ENCODE assay signal across 21 cellular contexts in genomic region chr15:56102401-56102800, GRCh38.
A peak's percentile ranks its signal among the peaks of the same experiment; 100 is the strongest.
DNase-seq lines count a peak whose midpoint lies in the region; ATAC-seq and TF ChIP-seq lines count a peak whose summit lies in the region.
"Had no signal": no experiment of that assay in that cellular context is flagged by ENCODE, and none has a peak within 500 bp of the region (broad histone marks: within the 10 kb centered on the region; RNA-seq: fewer than 3 reads in every experiment).

No MANE protein-coding gene starts in this region.

- ATAC-seq in GM21723 (IDR thresholded peaks at IDR 0.05; ENCODE audit: unreplicated experiment) = no peak
- ATAC-seq in stimulated activated effector memory CD8-positive, alpha-beta T cell treated with anti-CD3 and anti-CD28 coated beads, Interleukin-12 subunit alpha, Interleukin-12 subunit beta, amount 100 ng/mL, for 72 hours = no peak

- WGBS in adrenal gland, 4 donors = 62 to 66% (median 63%) methylated on average over 3 of the region's 3 CpGs
- WGBS in esophagus muscularis mucosa = 50% methylated on average over 3 of the region's 3 CpGs

- no peaks in the 10 kb centered on the region for H3K4me1 Mint-ChIP-seq in stimulated activated effector memory CD8-positive, alpha-beta T cell treated with anti-CD3 and anti-CD28 coated beads, Interleukin-12 subunit alpha, Interleukin-12 subunit beta, amount 100 ng/mL, for 72 hours

- H3K27ac ChIP-seq in adrenal gland = peak overlapping the region in 3 of 5 donors; percentile 2 to 73 (median 42)
- peak overlapping the region in 3 of 4 donors; percentile 3 to 37 (median 17) for H3K27ac ChIP-seq in esophagus muscularis mucosa (replicated peaks in 1 of 4)
- H3K27ac ChIP-seq in layer of hippocampus (ENCODE audit: low read depth, low read length) = peak overlapping the region; percentile 11
- peak overlapping the region; percentile 65 for H3K27ac ChIP-seq in skeletal muscle tissue (ENCODE audit: low read depth, low read length)
- H3K27ac ChIP-seq: HL-60, RWPE1 had no signal

- DNase-seq in adrenal gland = peak in 5 of 7 donors; percentile 31 to 70 (median 36)
- DNase-seq in esophagus muscularis mucosa (ENCODE audit: extremely low spot score) = no peak
- DNase-seq in NCI-H1105 treated with DMSO at 0.1 percent for 48 hours (lab: John Stamatoyannopoulos, UW) = no peak
- no peak for DNase-seq in dedifferentiated amniotic fluid mesenchymal stem cell (ENCODE audit: extremely low spot score)
- DNase-seq in stimulated activated effector memory CD8-positive, alpha-beta T cell treated with anti-CD3 and anti-CD28 coated beads, Interleukin-12 subunit alpha, Interleukin-12 subunit beta, amount 100 ng/mL, for 72 hours (ENCODE audit: low spot score in 2 of 2) = no peak
- DNase-seq: ACHN; Calu3; CD4-positive, CD25-positive, alpha-beta regulatory T cell; DMS79; GDM1; HFFc6; NCI-H146; NCI-H2227 treated with DMSO at 0.1 percent for 48 hours; NCI-H69; NK-92 treated with Interleukin-12 subunit alpha and Interleukin-12 subunit beta, amount 100 ng/mL, for 24 hours; OCI-M1 had no signal

- H3K27me3 ChIP-seq in adrenal gland (no peaks in the 10 kb centered on the region), esophagus muscularis mucosa (no peaks in the 10 kb centered on the region), layer of hippocampus (ENCODE audit: control insufficient read depth, insufficient read depth, low read length) (no peaks in the 10 kb centered on the region), skeletal muscle tissue (ENCODE audit: control insufficient read depth in 3 of 3, insufficient read depth in 3 of 3, low read length in 3 of 3) (no peaks in the 10 kb centered on the region)

- H3K4me3 ChIP-seq in adrenal gland = no peak overlapping the region
- no peak overlapping the region for H3K4me3 ChIP-seq in esophagus muscularis mucosa
- H3K4me3 ChIP-seq in skeletal muscle tissue (ENCODE audit: low read length in 3 of 3) = no peak overlapping the region

- TF ChIP-seq POLR2A in adrenal gland (IDR thresholded peaks at IDR 0.05) (no peak), esophagus muscularis mucosa (IDR thresholded peaks at IDR 0.05; ENCODE audit: low read depth) (no peak)

- H3K36me3 ChIP-seq in adrenal gland (replicated peaks in 1 of 2) (peaks cover 0 to 7% of the 10 kb centered on the region in 2 donors), esophagus muscularis mucosa (peaks cover 0 to 10% (median 2%) of the 10 kb centered on the region in 4 donors), skeletal muscle tissue (ENCODE audit: control insufficient read depth in 3 of 3, insufficient read depth in 3 of 3, low read length in 3 of 3) (peaks cover under 1 to 4% (median 2%) of the 10 kb centered on the region in 3 donors)

- no peak overlapping the region for H3K4me3 Mint-ChIP-seq in stimulated activated effector memory CD8-positive, alpha-beta T cell treated with anti-CD3 and anti-CD28 coated beads, Interleukin-12 subunit alpha, Interleukin-12 subunit beta, amount 100 ng/mL, for 72 hours
- H3K4me3 Mint-ChIP-seq: CD4-positive, CD25-positive, alpha-beta regulatory T cell; HFFc6 had no signal

- TF ChIP-seq EP300 in esophagus muscularis mucosa (IDR thresholded peaks at IDR 0.05) = no peak

- peaks cover 11 to 19% of the 10 kb centered on the region in 2 donors for H3K4me1 ChIP-seq in adrenal gland (replicated peaks in 1 of 2)
- H3K4me1 ChIP-seq in esophagus muscularis mucosa = peaks cover 4 to 20% (median 13%) of the 10 kb centered on the region in 4 donors
- H3K4me1 ChIP-seq in skeletal muscle tissue (ENCODE audit: control insufficient read depth in 3 of 3, insufficient read depth in 3 of 3, low read length in 3 of 3) = peaks cover 19 to 31% (median 26%) of the 10 kb centered on the region in 3 donors

- H3K9me3 Mint-ChIP-seq in stimulated activated effector memory CD8-positive, alpha-beta T cell treated with anti-CD3 and anti-CD28 coated beads, Interleukin-12 subunit alpha, Interleukin-12 subunit beta, amount 100 ng/mL, for 72 hours = no peaks in the 10 kb centered on the region
- H3K9me3 Mint-ChIP-seq: CD4-positive, CD25-positive, alpha-beta regulatory T cell; HFFc6 had no signal

- TF ChIP-seq CTCF in adrenal gland (IDR thresholded peaks at IDR 0.05) (no peak), esophagus muscularis mucosa (IDR thresholded peaks at IDR 0.05) (no peak)

- H3K9me3 ChIP-seq in adrenal gland (replicated peaks in 1 of 3) (no peaks in the 10 kb centered on the region), esophagus muscularis mucosa (no peaks in the 10 kb centered on the region), skeletal muscle tissue (ENCODE audit: control insufficient read depth in 3 of 3, low read length in 3 of 3) (no peaks in the 10 kb centered on the region)

- no peak overlapping the region for H3K27ac Mint-ChIP-seq in stimulated activated effector memory CD8-positive, alpha-beta T cell treated with anti-CD3 and anti-CD28 coated beads, Interleukin-12 subunit alpha, Interleukin-12 subunit beta, amount 100 ng/mL, for 72 hours
- H3K27ac Mint-ChIP-seq: CD4-positive, CD25-positive, alpha-beta regulatory T cell; HFFc6 had no signal

- H3K9ac ChIP-seq in skeletal muscle tissue (ENCODE audit: low read depth in 1 of 3, low read length in 3 of 3) = peak overlapping the region in 2 of 3 donors; percentile 28 to 30

- intact Hi-C loops in adrenal gland (cut with DNase I) (loop anchor here in 1 of 2 donors (10.0 kb wide), 1 partner anchor 142 kb away; the partner anchor contains the start of gene RFX7), esophagus muscularis mucosa (cut with DNase I) (no loop called here)

- H3K36me3 Mint-ChIP-seq in stimulated activated effector memory CD8-positive, alpha-beta T cell treated with anti-CD3 and anti-CD28 coated beads, Interleukin-12 subunit alpha, Interleukin-12 subunit beta, amount 100 ng/mL, for 72 hours = peaks cover 36% of the 10 kb centered on the region

Comparison
In these comparisons a context has a peak if more than half of its experiments do, and no peak if none do; other contexts are left out.
1. DNase-seq: peak in adrenal gland (5 of 7); none in esophagus muscularis mucosa (single experiment), NCI-H1105 treated with DMSO at 0.1 percent for 48 hours (single experiment), dedifferentiated amniotic fluid mesenchymal stem cell (single experiment) and stimulated activated effector memory CD8-positive, alpha-beta T cell treated with anti-CD3 and anti-CD28 coated beads, Interleukin-12 subunit alpha, Interleukin-12 subunit beta, amount 100 ng/mL, for 72 hours (0 of 2).
2. H3K27ac ChIP-seq: peak in every context shown above with its lines; median percentile 65 in skeletal muscle tissue; 42 in adrenal gland; 17 in esophagus muscularis mucosa; 11 in layer of hippocampus.